ENCODE assay signal across 7 cellular contexts in genomic region chr3:140871022-140871421, GRCh38.
"Had no signal": no experiment of that assay in that cellular context is flagged by ENCODE, and none has a peak within 500 bp of the region (broad histone marks: within the 10 kb centered on the region; RNA-seq: fewer than 3 reads in every experiment).

No MANE protein-coding gene starts in this region.

- H3K27ac ChIP-seq: HL-60, KMS-11 had no signal

- DNase-seq: IMR-90, KBM-7, KG1 had no signal

- H3K4me2 ChIP-seq: KMS-11 had no signal

- FAIRE-seq: HTR-8/SVneo, K562 had no signal

- H3K9ac ChIP-seq: KMS-11 had no signal

- H3K4me3 ChIP-seq: K562 had no signal

- ATAC-seq: K562 had no signal
